In the genomic region with DNA sequence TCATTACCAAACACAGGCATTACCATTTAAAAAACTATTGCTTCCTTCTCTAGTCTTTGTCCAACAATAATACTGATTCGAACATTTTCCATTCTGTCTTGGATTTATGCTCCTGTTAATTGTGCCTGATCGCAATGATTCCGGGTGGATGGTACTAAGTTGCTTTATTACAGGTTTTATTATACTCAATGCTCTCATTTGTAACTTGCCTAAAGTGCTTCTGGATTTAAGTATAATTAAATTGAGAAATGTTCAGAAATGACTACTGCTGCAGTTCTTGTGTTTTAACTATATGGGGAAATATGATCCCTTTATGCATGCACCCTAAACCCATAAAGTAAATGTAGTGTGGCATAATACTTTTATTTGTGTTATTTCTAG, we compare ENCODE assay signal across 1 cellular context.
TF ChIP-seq lines count a peak whose summit lies in the region.

No MANE protein-coding gene starts in this region.

TF ChIP-seq in GM23338, 12 proteins besides CTCF, POLR2A, EP300 and RAD21 (continued from another document):
- no peak for TF ChIP-seq JUNB (IDR thresholded peaks at IDR 0.05; ENCODE audit: unreplicated experiment)
- no peak for TF ChIP-seq NANOG (IDR thresholded peaks at IDR 0.05; ENCODE audit: borderline replicate concordance)
- TF ChIP-seq REST (IDR thresholded peaks at IDR 0.05; ENCODE audit: unreplicated experiment) = no peak
- TF ChIP-seq ZNF331 (CRISPR knock-in tag; IDR thresholded peaks at IDR 0.05; ENCODE audit: low read depth) = no peak
- TF ChIP-seq, protein P1, sequence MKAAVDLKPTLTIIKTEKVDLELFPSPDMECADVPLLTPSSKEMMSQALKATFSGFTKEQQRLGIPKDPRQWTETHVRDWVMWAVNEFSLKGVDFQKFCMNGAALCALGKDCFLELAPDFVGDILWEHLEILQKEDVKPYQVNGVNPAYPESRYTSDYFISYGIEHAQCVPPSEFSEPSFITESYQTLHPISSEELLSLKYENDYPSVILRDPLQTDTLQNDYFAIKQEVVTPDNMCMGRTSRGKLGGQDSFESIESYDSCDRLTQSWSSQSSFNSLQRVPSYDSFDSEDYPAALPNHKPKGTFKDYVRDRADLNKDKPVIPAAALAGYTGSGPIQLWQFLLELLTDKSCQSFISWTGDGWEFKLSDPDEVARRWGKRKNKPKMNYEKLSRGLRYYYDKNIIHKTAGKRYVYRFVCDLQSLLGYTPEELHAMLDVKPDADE (IDR thresholded peaks at IDR 0.05) = no peak
